Comparison of ENCODE assay signal across 8 cellular contexts in the genomic region with DNA sequence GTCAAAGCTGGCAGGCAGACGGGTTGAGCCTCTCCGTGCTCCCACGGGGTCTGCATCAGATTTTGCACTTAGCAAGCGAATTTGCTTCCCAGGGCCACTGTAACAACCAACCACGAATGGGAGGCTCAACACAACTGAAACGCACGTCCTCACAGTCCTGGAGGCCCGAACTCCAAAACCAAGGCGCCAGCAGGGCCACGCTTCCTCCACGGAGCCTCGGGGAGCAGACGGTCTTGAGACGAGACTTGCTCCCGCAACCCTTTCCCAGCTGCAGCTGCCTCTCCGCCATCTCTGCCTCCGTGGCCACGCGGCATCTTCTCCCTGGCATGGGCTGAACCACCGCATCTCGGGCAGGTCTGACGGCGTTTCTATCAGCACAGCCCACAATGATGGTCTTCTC.
"Had no signal": no experiment of that assay in that cellular context is flagged by ENCODE, and none has a peak within 500 bp of the region (broad histone marks: within the 10 kb centered on the region; RNA-seq: fewer than 3 reads in every experiment).

No MANE protein-coding gene starts in this region.

- H3K4me3 ChIP-seq: GM23338, HAP-1 had no signal

- DNase-seq: HFFc6, KBM-7 had no signal

- H3K4me2 ChIP-seq: GM23338, KMS-11 had no signal

- H3K27ac ChIP-seq: HL-60, KMS-11 had no signal

- H2AFZ ChIP-seq: GM23338 had no signal

- H3K36me3 ChIP-seq: HAP-1 had no signal

- FAIRE-seq: HepG2 had no signal

- ATAC-seq: HCT116, HepG2 had no signal

- H3K9ac ChIP-seq: KMS-11 had no signal

- H3K9me3 ChIP-seq: HAP-1 had no signal

- H3K4me1 ChIP-seq: HAP-1 had no signal
